In genomic region chr2:95159690-95160449, GRCh38 we compare ENCODE assay signal across 8 cellular contexts. TPM values are rescaled to one million over a fixed set of nuclear protein-coding genes. Genes with fewer than 3 reads are reported as not detected.
DNase-seq lines count a peak whose midpoint lies in the region; TF ChIP-seq lines count a peak whose summit lies in the region.

ZNF514 (minus strand) TSS chr2:95159848; CDS start chr2:95153253, 6,595 bp downstream.

- H4K8ac ChIP-seq in H9 (replicated peaks; ENCODE audit: insufficient read length, low read depth, low read length): no peak within 1 kb of the TSS

- H3K27ac ChIP-seq in H9 (ENCODE audit: insufficient read length, low read depth, low read length) (no peak within 1 kb of the TSS), MM.1S (ENCODE audit: low read length) (no peak within 1 kb of the TSS), left ventricle myocardium inferior (replicated peaks) (peak within 1 kb of the TSS; percentile 86)

- H4K5ac ChIP-seq in H9 (ENCODE audit: insufficient read length, low read depth, low read length): no peak within 1 kb of the TSS

- H3K9me2 ChIP-seq in MM.1S (replicated peaks; ENCODE audit: insufficient read depth, low read length): no peaks in the 10 kb centered on the region

- H3K4me2 ChIP-seq in H9 (ENCODE audit: insufficient read depth, insufficient read length, low read length): peak within 1 kb of the TSS; percentile 83
- peak within 1 kb of the TSS; percentile 54; the same call in 1 of the 2 replicates for H3K4me2 ChIP-seq in MM.1S (ENCODE audit: low read depth, low read length)

- H2BK20ac ChIP-seq in H9 (ENCODE audit: low read depth, low read length, poor library complexity, severe bottlenecking): no peak within 1 kb of the TSS

- H3K4me1 ChIP-seq in H9 (ENCODE audit: insufficient read depth, low read length) (no peaks in the 10 kb centered on the region; the same call in 1 of the 2 replicates), MM.1S (ENCODE audit: low read length) (no peaks in the 10 kb centered on the region), left ventricle myocardium inferior (peaks cover 38% of the 10 kb centered on the region)

- no CpG with 5 or more reads among the region's 64 CpGs for WGBS in H9 (ENCODE audit: extremely low coverage, insufficient read length, low lambda C conversion rate)

- peak; percentile 42 for DNase-seq in GDM1 (lab: John Stamatoyannopoulos, UW)
- DNase-seq in H9: peak; percentile 68
- DNase-seq in MM.1S: peak; percentile 49
- peak; percentile 60 to 81 (median 72) for DNase-seq in T-helper 1 cell
- DNase-seq in amniotic epithelial cell (ENCODE audit: low read depth): peak; percentile 65
- peak; percentile 84 for DNase-seq in left ventricle myocardium inferior
- peak; percentile 92 for DNase-seq in posterior vena cava (ENCODE audit: low spot score)
- DNase-seq in type B pancreatic cell (ENCODE audit: extremely low spot score, unreplicated experiment): peak; percentile 87

- peak within 1 kb of the TSS; percentile 78 for H3K18ac ChIP-seq in H9 (ENCODE audit: insufficient read length, low read depth, low read length)

- H3K4me3 ChIP-seq in MM.1S (ENCODE audit: low read length) (peak within 1 kb of the TSS; percentile 46; the same call in 1 of the 2 replicates), left ventricle myocardium inferior (peak within 1 kb of the TSS; percentile 80)

- H2AK5ac ChIP-seq in H9 (ENCODE audit: insufficient read length, low read length): no peak within 1 kb of the TSS

- peaks cover 0 to 4% of the 10 kb centered on the region in 2 experiments; a peak in 3 of 5 replicates for H3K9me3 Mint-ChIP-seq in H9
- no peaks in the 10 kb centered on the region for H3K9me3 Mint-ChIP-seq in type B pancreatic cell

- H3K27ac Mint-ChIP-seq in H9 (peak within 1 kb of the TSS in 2 of 3 experiments; percentile 73 to 95; a peak in 4 of 7 replicates), type B pancreatic cell (peak within 1 kb of the TSS; percentile 87)

- H4K20me1 ChIP-seq in H9 (ENCODE audit: control insufficient read depth, insufficient read depth, insufficient read length) (no peaks in the 10 kb centered on the region), MM.1S (ENCODE audit: insufficient read depth, low read length) (no peaks in the 10 kb centered on the region)

- intact Hi-C loops in left ventricle myocardium inferior (cut with micrococcal nuclease) (no loop called here), posterior vena cava (cut with DNase I) (no loop called here)

- peaks cover 2% of the 10 kb centered on the region for H3K79me1 ChIP-seq in H9 (ENCODE audit: insufficient read depth, low read depth, low read length, poor library complexity, severe bottlenecking)

- H3K4me1 Mint-ChIP-seq in H9 (peaks cover 11 to 14% of the 10 kb centered on the region in 2 experiments), type B pancreatic cell (ENCODE audit: unreplicated experiment) (peaks cover 9% of the 10 kb centered on the region)

- H3K4me3 Mint-ChIP-seq in H9 (peak within 1 kb of the TSS; percentile 78 to 96), type B pancreatic cell (peak within 1 kb of the TSS; percentile 97)

- no peak within 1 kb of the TSS for H4K91ac ChIP-seq in H9 (ENCODE audit: insufficient read length, low read depth, low read length)

- no peak within 1 kb of the TSS for H3K56ac ChIP-seq in H9 (ENCODE audit: insufficient read length, low read depth, low read length)

- no peaks in the 10 kb centered on the region for H3K27me3 ChIP-seq in H9 (ENCODE audit: insufficient read depth, low read length)
- no peaks in the 10 kb centered on the region for H3K27me3 ChIP-seq in MM.1S (replicated peaks; ENCODE audit: insufficient read depth, low read length)
- H3K27me3 ChIP-seq in left ventricle myocardium inferior (ENCODE audit: low read depth): no peaks in the 10 kb centered on the region

- no peak within 1 kb of the TSS for H2BK120ac ChIP-seq in H9 (ENCODE audit: low read depth, low read length, poor library complexity, severe bottlenecking)

- peaks cover 15 to 22% (median 17%) of the 10 kb centered on the region in 3 experiments for H3K36me3 Mint-ChIP-seq in H9 (ENCODE audit: insufficient read depth in 1 of 3, low read depth in 3 of 3)
- peaks cover 17% of the 10 kb centered on the region for H3K36me3 Mint-ChIP-seq in type B pancreatic cell

- H3K36me3 ChIP-seq in MM.1S (replicated peaks; ENCODE audit: insufficient read depth, low read length) (no peaks in the 10 kb centered on the region), left ventricle myocardium inferior (peaks cover 24% of the 10 kb centered on the region)

- H2BK5ac ChIP-seq in H9 (ENCODE audit: insufficient read length, low read length): no peak within 1 kb of the TSS

- no peaks in the 10 kb centered on the region for H3K9me3 ChIP-seq in H9 (ENCODE audit: control insufficient read depth, low read depth, low read length)
- H3K9me3 ChIP-seq in MM.1S (replicated peaks; ENCODE audit: insufficient read depth, low read length): no peaks in the 10 kb centered on the region
- peaks cover 10% of the 10 kb centered on the region for H3K9me3 ChIP-seq in left ventricle myocardium inferior (replicated peaks)

- H3K27me3 Mint-ChIP-seq in H9 (ENCODE audit: low read depth) (peaks cover 12% of the 10 kb centered on the region), type B pancreatic cell (no peaks in the 10 kb centered on the region)

- H3K79me2 ChIP-seq in H9 (ENCODE audit: insufficient read depth, low read length) (no peaks in the 10 kb centered on the region), MM.1S (ENCODE audit: low read length) (0 out of 2 replicates have a peak, but pooled peaks cover 1% of the 10 kb centered on the region)

- H3K4ac ChIP-seq in H9 (ENCODE audit: low read depth, low read length): no peak within 1 kb of the TSS

- H2BK12ac ChIP-seq in H9 (ENCODE audit: insufficient read length, low read depth, low read length): no peak within 1 kb of the TSS

- TF ChIP-seq CTCF in H9 (conservative IDR thresholded peaks at IDR 0.05) (no peak), MM.1S (IDR thresholded peaks at IDR 0.05; ENCODE audit: low read length) (no peak), left ventricle myocardium inferior (IDR thresholded peaks at IDR 0.05; ENCODE audit: borderline replicate concordance) (no peak), type B pancreatic cell (conservative IDR thresholded peaks at IDR 0.05) (no peak)

- no peak within 1 kb of the TSS for H2AFZ ChIP-seq in H9 (ENCODE audit: low read length)
- H2AFZ ChIP-seq in MM.1S (ENCODE audit: low read length): peak within 1 kb of the TSS; percentile 74

- no peak within 1 kb of the TSS for H2BK15ac ChIP-seq in H9 (ENCODE audit: low read depth, low read length)

- H3F3A ChIP-seq in MM.1S (ENCODE audit: insufficient read depth, low read length): no peaks in the 10 kb centered on the region

- H3K23me2 ChIP-seq in H9 (ENCODE audit: insufficient read length, low read depth, low read length, poor library complexity, severe bottlenecking): peaks cover 6% of the 10 kb centered on the region

- peak within 1 kb of the TSS; percentile 1; the same call in 1 of the 2 replicates for H3K14ac ChIP-seq in H9 (ENCODE audit: insufficient read depth, low read length)

- no peak within 1 kb of the TSS for H3T11ph ChIP-seq in H9 (ENCODE audit: low read length)

- H3K9ac ChIP-seq in H9 (ENCODE audit: extremely low read depth, insufficient read length, low read length): peak within 1 kb of the TSS; percentile 3
- H3K9ac ChIP-seq in MM.1S (ENCODE audit: low read length): no peak within 1 kb of the TSS

- no peak within 1 kb of the TSS for H3K23ac ChIP-seq in H9 (ENCODE audit: insufficient read length, low read depth, low read length)

RNA-seq across cellular contexts. Expression of gene ZNF514, which starts in this region (rescaled TPM):
- total RNA-seq in H9 (2021): 11.9 and 12.9 TPM in 2 replicates
- 15.1 TPM for total RNA-seq in left ventricle myocardium inferior
- total RNA-seq in posterior vena cava: 10 to 100 TPM; 12.2 to 14.9 TPM
- total RNA-seq in type B pancreatic cell (ENCODE audit: low replicate concordance): 21.1 and 26.1 TPM in 2 replicates

Comparison
In these comparisons a context has a peak if more than half of its experiments do, and no peak if none do; other contexts are left out.
1. DNase-seq: peak in every context shown above with its lines; median percentile 92 in posterior vena cava; 87 in type B pancreatic cell; 84 in left ventricle myocardium inferior; 72 in T-helper 1 cell; 68 in H9; 65 in amniotic epithelial cell; 49 in MM.1S; 42 in GDM1.